1 cellular context compared by ENCODE assay signal in genomic region chr19:35945121-35945792, GRCh38.
TF ChIP-seq lines count a peak whose summit lies in the region.

No MANE protein-coding gene starts in this region.

TF ChIP-seq in HEK293, 187 proteins besides CTCF, POLR2A, EP300 and RAD21 (continued from another document):
- no peak for TF ChIP-seq ATF2 (tag by site-specific recombination; IDR thresholded peaks at IDR 0.05; ENCODE audit: low read depth)
- TF ChIP-seq TRIM28 (IDR thresholded peaks at IDR 0.05; ENCODE audit: borderline replicate concordance, low read length), result no peak
- no peak for TF ChIP-seq GLIS2 (tag by site-specific recombination; IDR thresholded peaks at IDR 0.05)
- no peak for TF ChIP-seq ZNF157 (tag by site-specific recombination; IDR thresholded peaks at IDR 0.05)
- TF ChIP-seq ZFP69B (tag by site-specific recombination; IDR thresholded peaks at IDR 0.05), result no peak
- TF ChIP-seq, protein P1, sequence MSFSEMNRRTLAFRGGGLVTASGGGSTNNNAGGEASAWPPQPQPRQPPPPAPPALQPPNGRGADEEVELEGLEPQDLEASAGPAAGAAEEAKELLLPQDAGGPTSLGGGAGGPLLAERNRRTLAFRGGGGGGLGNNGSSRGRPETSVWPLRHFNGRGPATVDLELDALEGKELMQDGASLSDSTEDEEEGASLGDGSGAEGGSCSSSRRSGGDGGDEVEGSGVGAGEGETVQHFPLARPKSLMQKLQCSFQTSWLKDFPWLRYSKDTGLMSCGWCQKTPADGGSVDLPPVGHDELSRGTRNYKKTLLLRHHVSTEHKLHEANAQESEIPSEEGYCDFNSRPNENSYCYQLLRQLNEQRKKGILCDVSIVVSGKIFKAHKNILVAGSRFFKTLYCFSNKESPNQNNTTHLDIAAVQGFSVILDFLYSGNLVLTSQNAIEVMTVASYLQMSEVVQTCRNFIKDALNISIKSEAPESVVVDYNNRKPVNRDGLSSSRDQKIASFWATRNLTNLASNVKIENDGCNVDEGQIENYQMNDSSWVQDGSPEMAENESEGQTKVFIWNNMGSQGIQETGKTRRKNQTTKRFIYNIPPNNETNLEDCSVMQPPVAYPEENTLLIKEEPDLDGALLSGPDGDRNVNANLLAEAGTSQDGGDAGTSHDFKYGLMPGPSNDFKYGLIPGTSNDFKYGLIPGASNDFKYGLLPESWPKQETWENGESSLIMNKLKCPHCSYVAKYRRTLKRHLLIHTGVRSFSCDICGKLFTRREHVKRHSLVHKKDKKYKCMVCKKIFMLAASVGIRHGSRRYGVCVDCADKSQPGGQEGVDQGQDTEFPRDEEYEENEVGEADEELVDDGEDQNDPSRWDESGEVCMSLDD (tag by site-specific recombination; IDR thresholded peaks at IDR 0.05), result 0 out of 2 replicates have a peak, but pooled peaks have one; percentile 20
- TF ChIP-seq GLI2 (tag by site-specific recombination; IDR thresholded peaks at IDR 0.05; ENCODE audit: borderline replicate concordance, low read depth), result no peak
- no peak for TF ChIP-seq ZNF214 (tag by site-specific recombination; IDR thresholded peaks at IDR 0.05; ENCODE audit: borderline replicate concordance)
- TF ChIP-seq MEIS1 (CRISPR knock-in tag; IDR thresholded peaks at IDR 0.05; ENCODE audit: borderline replicate concordance), result no peak
- TF ChIP-seq, protein P2, sequence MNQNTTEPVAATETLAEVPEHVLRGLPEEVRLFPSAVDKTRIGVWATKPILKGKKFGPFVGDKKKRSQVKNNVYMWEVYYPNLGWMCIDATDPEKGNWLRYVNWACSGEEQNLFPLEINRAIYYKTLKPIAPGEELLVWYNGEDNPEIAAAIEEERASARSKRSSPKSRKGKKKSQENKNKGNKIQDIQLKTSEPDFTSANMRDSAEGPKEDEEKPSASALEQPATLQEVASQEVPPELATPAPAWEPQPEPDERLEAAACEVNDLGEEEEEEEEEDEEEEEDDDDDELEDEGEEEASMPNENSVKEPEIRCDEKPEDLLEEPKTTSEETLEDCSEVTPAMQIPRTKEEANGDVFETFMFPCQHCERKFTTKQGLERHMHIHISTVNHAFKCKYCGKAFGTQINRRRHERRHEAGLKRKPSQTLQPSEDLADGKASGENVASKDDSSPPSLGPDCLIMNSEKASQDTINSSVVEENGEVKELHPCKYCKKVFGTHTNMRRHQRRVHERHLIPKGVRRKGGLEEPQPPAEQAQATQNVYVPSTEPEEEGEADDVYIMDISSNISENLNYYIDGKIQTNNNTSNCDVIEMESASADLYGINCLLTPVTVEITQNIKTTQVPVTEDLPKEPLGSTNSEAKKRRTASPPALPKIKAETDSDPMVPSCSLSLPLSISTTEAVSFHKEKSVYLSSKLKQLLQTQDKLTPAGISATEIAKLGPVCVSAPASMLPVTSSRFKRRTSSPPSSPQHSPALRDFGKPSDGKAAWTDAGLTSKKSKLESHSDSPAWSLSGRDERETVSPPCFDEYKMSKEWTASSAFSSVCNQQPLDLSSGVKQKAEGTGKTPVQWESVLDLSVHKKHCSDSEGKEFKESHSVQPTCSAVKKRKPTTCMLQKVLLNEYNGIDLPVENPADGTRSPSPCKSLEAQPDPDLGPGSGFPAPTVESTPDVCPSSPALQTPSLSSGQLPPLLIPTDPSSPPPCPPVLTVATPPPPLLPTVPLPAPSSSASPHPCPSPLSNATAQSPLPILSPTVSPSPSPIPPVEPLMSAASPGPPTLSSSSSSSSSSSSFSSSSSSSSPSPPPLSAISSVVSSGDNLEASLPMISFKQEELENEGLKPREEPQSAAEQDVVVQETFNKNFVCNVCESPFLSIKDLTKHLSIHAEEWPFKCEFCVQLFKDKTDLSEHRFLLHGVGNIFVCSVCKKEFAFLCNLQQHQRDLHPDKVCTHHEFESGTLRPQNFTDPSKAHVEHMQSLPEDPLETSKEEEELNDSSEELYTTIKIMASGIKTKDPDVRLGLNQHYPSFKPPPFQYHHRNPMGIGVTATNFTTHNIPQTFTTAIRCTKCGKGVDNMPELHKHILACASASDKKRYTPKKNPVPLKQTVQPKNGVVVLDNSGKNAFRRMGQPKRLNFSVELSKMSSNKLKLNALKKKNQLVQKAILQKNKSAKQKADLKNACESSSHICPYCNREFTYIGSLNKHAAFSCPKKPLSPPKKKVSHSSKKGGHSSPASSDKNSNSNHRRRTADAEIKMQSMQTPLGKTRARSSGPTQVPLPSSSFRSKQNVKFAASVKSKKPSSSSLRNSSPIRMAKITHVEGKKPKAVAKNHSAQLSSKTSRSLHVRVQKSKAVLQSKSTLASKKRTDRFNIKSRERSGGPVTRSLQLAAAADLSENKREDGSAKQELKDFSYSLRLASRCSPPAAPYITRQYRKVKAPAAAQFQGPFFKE (tag by site-specific recombination; IDR thresholded peaks at IDR 0.05; ENCODE audit: borderline replicate concordance), result no peak
